8 cellular contexts compared by ENCODE assay signal in genomic region chr3:13420817-13421755, GRCh38.
A peak's percentile ranks its signal among the peaks of the same experiment; 100 is the strongest.
DNase-seq lines count a peak whose midpoint lies in the region; ATAC-seq and TF ChIP-seq lines count a peak whose summit lies in the region.

No MANE protein-coding gene starts in this region.

- TF ChIP-seq CTCF in LNCaP clone FGC (IDR thresholded peaks at IDR 0.05; ENCODE audit: control insufficient read depth, extremely low read depth, insufficient read depth): no peak

- DNase-seq in LNCaP clone FGC (ENCODE audit: low read depth): no peak
- peak; percentile 84 for DNase-seq in activated CD8-positive, alpha-beta memory T cell treated with anti-CD3 and anti-CD28 coated beads for 24 hours
- DNase-seq in head of caudate nucleus: peak in 41 of 42 donors; percentile 24 to 82 (median 61)
- DNase-seq in stimulated activated CD4-positive, alpha-beta T cell treated with anti-CD3 and anti-CD28 coated beads, Interleukin-1b, Interleukin-23, amount 100 ng/mL, for 1 hour (ENCODE audit: low read depth in 2 of 2): peak; percentile 29 to 47
- no peak for DNase-seq in NCI-H1930 (lab: John Stamatoyannopoulos, UW)
- no peak for DNase-seq in NCI-H526 (lab: John Stamatoyannopoulos, UW)
- no peak for DNase-seq in iPS-NIHi7 (ENCODE audit: extremely low spot score)

- intact Hi-C loops in head of caudate nucleus (cut with DNase I): no loop called here

- peak overlapping the region; percentile 65 for H3K4me3 ChIP-seq in LNCaP clone FGC (ENCODE audit: low read depth, low read length)

- ATAC-seq in GM18517 (IDR thresholded peaks at IDR 0.05; ENCODE audit: unreplicated experiment): peak; percentile 44

Comparison
In these comparisons a context has a peak if more than half of its experiments do, and no peak if none do; other contexts are left out.
1. DNase-seq: peak in activated CD8-positive, alpha-beta memory T cell treated with anti-CD3 and anti-CD28 coated beads for 24 hours (single experiment), head of caudate nucleus (41 of 42) and stimulated activated CD4-positive, alpha-beta T cell treated with anti-CD3 and anti-CD28 coated beads, Interleukin-1b, Interleukin-23, amount 100 ng/mL, for 1 hour (2 of 2); none in LNCaP clone FGC (single experiment), NCI-H1930 (0 of 2), NCI-H526 (0 of 2) and iPS-NIHi7 (single experiment).